9 cellular contexts compared by ENCODE assay signal in the genomic region with DNA sequence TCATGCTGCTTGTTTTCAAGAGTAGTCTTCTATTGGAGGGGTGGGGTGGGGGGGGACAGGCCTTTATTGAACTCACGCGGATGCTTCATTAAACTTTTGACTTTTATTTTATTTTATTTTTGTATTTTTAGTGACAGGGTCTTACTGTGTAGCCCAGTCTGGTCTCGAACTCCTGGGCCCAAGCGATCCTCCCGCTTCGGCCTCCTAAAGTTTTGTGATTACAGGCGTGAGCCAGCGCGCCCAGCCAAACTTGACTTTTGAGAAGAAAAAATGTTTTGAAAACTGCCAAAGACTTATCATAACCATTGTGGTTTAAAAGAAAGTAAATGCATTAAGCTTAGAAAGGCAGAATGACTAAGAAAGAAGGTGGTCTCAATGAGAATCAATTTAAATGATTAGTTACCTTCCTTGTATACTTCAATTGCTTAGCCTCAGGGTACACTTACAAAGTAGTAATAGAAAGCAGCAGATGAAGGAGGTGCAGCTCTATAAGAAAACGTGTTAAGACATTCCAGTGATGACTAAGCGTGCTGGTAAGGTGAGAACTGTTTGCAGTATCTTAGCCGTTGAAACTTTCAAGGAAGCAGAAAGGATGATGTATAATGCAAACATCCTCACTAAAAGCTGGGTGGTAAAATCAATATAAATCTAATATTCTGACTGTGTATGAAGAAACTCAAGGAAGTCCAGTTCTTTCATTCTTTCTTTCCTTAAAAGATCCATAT. TPM values are rescaled to one million over a fixed set of nuclear protein-coding genes. Genes with fewer than 3 reads are reported as not detected.
A peak's percentile ranks its signal among the peaks of the same experiment; 100 is the strongest.
DNase-seq lines count a peak whose midpoint lies in the region; ATAC-seq, FAIRE-seq and TF ChIP-seq lines count a peak whose summit lies in the region.
"Had no signal": no experiment of that assay in that cellular context is flagged by ENCODE, and none has a peak within 500 bp of the region (broad histone marks: within the 10 kb centered on the region; RNA-seq: fewer than 3 reads in every experiment).

No MANE protein-coding gene starts in this region.

- TF ChIP-seq CTCF in GM23338 (conservative IDR thresholded peaks at IDR 0.05; ENCODE audit: low read depth in 2 of 2) (no peak), stomach (IDR thresholded peaks at IDR 0.05) (no peak)

- POLR2A ChIA-PET in activated CD4-positive, alpha-beta memory T cell treated with anti-CD3 and anti-CD28 coated beads for 36 hours (lab: Charles Lee) = interaction anchor here (0.8 to 2.0 kb wide), 6 partner anchors 10 to 221 kb away, joined by 3 to 13 read pairs (median 3); partner anchors contain the start of genes PEX12, SLFN11 and TAF15

- no peaks in the 10 kb centered on the region for H3K9me3 Mint-ChIP-seq in GM23338
- H3K9me3 Mint-ChIP-seq in activated CD4-positive, alpha-beta memory T cell treated with anti-CD3 and anti-CD28 coated beads for 36 hours = no peaks in the 10 kb centered on the region

- peaks cover 3% of the 10 kb centered on the region; the same call in 1 of the 3 replicates for H3K36me3 Mint-ChIP-seq in GM23338 (ENCODE audit: low read depth)
- H3K36me3 Mint-ChIP-seq in activated CD4-positive, alpha-beta memory T cell treated with anti-CD3 and anti-CD28 coated beads for 36 hours = peaks cover 4% of the 10 kb centered on the region

- H3K9me2 ChIP-seq in GM23338 (ENCODE audit: insufficient read depth) = no peaks in the 10 kb centered on the region

- H3K27me3 Mint-ChIP-seq in GM23338 (ENCODE audit: insufficient read depth, low read depth, poor library complexity) = peaks cover 7% of the 10 kb centered on the region
- no peaks in the 10 kb centered on the region for H3K27me3 Mint-ChIP-seq in activated CD4-positive, alpha-beta memory T cell treated with anti-CD3 and anti-CD28 coated beads for 36 hours

- peaks cover 13% of the 10 kb centered on the region for H3K4me1 ChIP-seq in GM23338 (ENCODE audit: insufficient read depth)
- peaks cover 4% of the 10 kb centered on the region for H3K4me1 ChIP-seq in iPS-15b (ENCODE audit: control insufficient read depth, insufficient read depth, low read length)
- peaks cover 9 to 61% (median 40%) of the 10 kb centered on the region in 4 donors for H3K4me1 ChIP-seq in stomach

- intact Hi-C loops in activated CD4-positive, alpha-beta memory T cell treated with anti-CD3 and anti-CD28 coated beads for 36 hours (cut with micrococcal nuclease) = loop anchor here (1.0 kb wide), 1 partner anchor 275 kb away; no protein-coding TSS in a partner anchor
- intact Hi-C loops in stomach (cut with DNase I; ENCODE audit: low total_unique reads) = no loop called here

- CTCF ChIA-PET in activated CD4-positive, alpha-beta memory T cell treated with anti-CD3 and anti-CD28 coated beads for 36 hours (lab: Charles Lee) = interaction anchor here (0.6 to 2.2 kb wide), 9 partner anchors 10 to 276 kb away, joined by 3 to 10 read pairs (median 4); partner anchors contain the start of gene PEX12

- peak overlapping the region; percentile 98 for H3K9ac ChIP-seq in iPS-15b (ENCODE audit: low read depth, low read length)

- H3K4me3 ChIP-seq in GM23338 (peak overlapping the region; percentile 92), iPS-15b (ENCODE audit: low read depth, low read length) (peak overlapping the region; percentile 99), stomach (peak overlapping the region; percentile 64 to 91 (median 72))

- H3K27ac ChIP-seq in GM23338 (ENCODE audit: low read depth) (peak overlapping the region; percentile 100; the same call in 1 of the 2 replicates), stomach (peak overlapping the region in 4 of 5 donors; percentile 94 to 98 (median 96))

- H3K79me2 ChIP-seq in GM23338 (replicated peaks; ENCODE audit: insufficient read depth) = peaks cover 57% of the 10 kb centered on the region

- peaks cover 10% of the 10 kb centered on the region for H4K20me1 ChIP-seq in GM23338 (replicated peaks; ENCODE audit: insufficient read depth)

- H3K36me3 ChIP-seq in GM23338 (ENCODE audit: insufficient read depth) (no peaks in the 10 kb centered on the region), iPS-15b (ENCODE audit: control insufficient read depth, insufficient read depth, low read length) (no peaks in the 10 kb centered on the region), stomach (peaks cover 0 to 7% (median 0%) of the 10 kb centered on the region in 4 donors)

- peak overlapping the region; percentile 67 for H3K4me2 ChIP-seq in GM23338

- H3K9me3 ChIP-seq in iPS-15b (ENCODE audit: control insufficient read depth, insufficient read depth, low read length) = no peaks in the 10 kb centered on the region
- no peaks in the 10 kb centered on the region for H3K9me3 ChIP-seq in stomach

- H3F3A ChIP-seq in GM23338 (replicated peaks; ENCODE audit: low read depth) = 0 out of 2 replicates have a peak, but pooled peaks cover 4% of the 10 kb centered on the region

- WGBS in stomach, 5 donors = 47 to 53% (median 50%) methylated on average over 12 of the region's 12 CpGs

- peaks cover 17% of the 10 kb centered on the region for H3K4me1 Mint-ChIP-seq in GM23338
- peaks cover 27% of the 10 kb centered on the region for H3K4me1 Mint-ChIP-seq in activated CD4-positive, alpha-beta memory T cell treated with anti-CD3 and anti-CD28 coated beads for 36 hours (ENCODE audit: low read depth)

- no peak overlapping the region for H2AFZ ChIP-seq in GM23338

- H3K4me3 Mint-ChIP-seq in GM23338 = peak overlapping the region; percentile 99
- H3K4me3 Mint-ChIP-seq in activated CD4-positive, alpha-beta memory T cell treated with anti-CD3 and anti-CD28 coated beads for 36 hours = peak overlapping the region; percentile 93

- peak; percentile 16 for FAIRE-seq in A204.1 (lab: Jason Lieb, UNC)

- peak overlapping the region; percentile 99 for H3K27ac Mint-ChIP-seq in GM23338
- peak overlapping the region; percentile 97 for H3K27ac Mint-ChIP-seq in activated CD4-positive, alpha-beta memory T cell treated with anti-CD3 and anti-CD28 coated beads for 36 hours

- TF ChIP-seq EP300 in stomach (IDR thresholded peaks at IDR 0.05) = no peak

- DNase-seq in GM23338 (ENCODE audit: low spot score) (peak; percentile 40), stomach (no peak), amygdala (lab: John Stamatoyannopoulos, UW) (no peak)
- DNase-seq in activated CD4-positive, alpha-beta memory T cell treated with anti-CD3 and anti-CD28 coated beads for 36 hours = no peak

- no peak for ATAC-seq in GM23338
- ATAC-seq in HG03175 (IDR thresholded peaks at IDR 0.05; ENCODE audit: unreplicated experiment) = no peak
- ATAC-seq in GM19324 (IDR thresholded peaks at IDR 0.05; ENCODE audit: low FRiP score, unreplicated experiment) = no peak

- H3K27me3 ChIP-seq in GM23338 (ENCODE audit: insufficient read depth) (no peaks in the 10 kb centered on the region), iPS-15b (ENCODE audit: control insufficient read depth, insufficient read depth, low read length) (no peaks in the 10 kb centered on the region), stomach (no peaks in the 10 kb centered on the region)

- no peak for TF ChIP-seq POLR2A in stomach (IDR thresholded peaks at IDR 0.05)

TF ChIP-seq in GM23338, 12 proteins besides CTCF, POLR2A, EP300 and RAD21 (continues in another document):
- no peak for TF ChIP-seq EZH2 (IDR thresholded peaks at IDR 0.05; ENCODE audit: low read depth, unreplicated experiment)
- TF ChIP-seq POLR2AphosphoS5 (IDR thresholded peaks at IDR 0.05; ENCODE audit: low read depth) = no peak
- TF ChIP-seq NANOG (IDR thresholded peaks at IDR 0.05; ENCODE audit: borderline replicate concordance) = no peak
- no peak for TF ChIP-seq JUNB (IDR thresholded peaks at IDR 0.05; ENCODE audit: unreplicated experiment)
- TF ChIP-seq ZNF114 (CRISPR knock-in tag; IDR thresholded peaks at IDR 0.05) = no peak
- TF ChIP-seq CREB1 (CRISPR knock-in tag; IDR thresholded peaks at IDR 0.05; ENCODE audit: low read depth) = no peak

RNA-seq across cellular contexts. Expression of gene AP2B1, which starts 1.2 kb away (rescaled TPM):
- total RNA-seq in GM23338 (2014; rRNA removed; shearing (Covaris generic)) = 119 and 144 TPM in 2 replicates
- 82.1 and 89.7 TPM in 2 replicates for polyA plus RNA-seq in GM23338 (2016; fragmentation: Nextera tagmentation; extraction: Ambion mirVana)
- 100 to 1,000 TPM; 187 to 192 TPM for total RNA-seq in activated CD4-positive, alpha-beta memory T cell treated with anti-CD3 and anti-CD28 coated beads for 36 hours
- 100 to 1,000 TPM in 1 of 5 donors, 10 to 100 TPM in 4; 45.5 to 171 (median 71.0) TPM for total RNA-seq in stomach
- 10 to 100 TPM; 21.6 to 34.1 (median 32.1) TPM for polyA plus RNA-seq in stomach

RNA-seq across cellular contexts. Expression of gene PEX12, which starts 10.0 kb away (rescaled TPM):
- total RNA-seq in GM23338 (2014; rRNA removed; shearing (Covaris generic)) = 1.9 and 2.1 TPM in 2 replicates
- polyA plus RNA-seq in GM23338 (2016; fragmentation: Nextera tagmentation; extraction: Ambion mirVana) (1.5 and 2.3 TPM in 2 replicates), stomach (1 to 10 TPM in 2 of 3 donors, under 1 TPM in 1; 0.76 to 3.1 (median 1.4) TPM)
- 1 to 10 TPM; 4.9 to 6.0 TPM for total RNA-seq in activated CD4-positive, alpha-beta memory T cell treated with anti-CD3 and anti-CD28 coated beads for 36 hours
- 1 to 10 TPM in 3 of 5 donors, under 1 TPM in 1, not detected in 1; 0.58 to 3.2 (median 2.5) TPM for total RNA-seq in stomach

RNA-seq across cellular contexts. Expression of gene SLFN14, which starts 27.7 kb away (rescaled TPM):
- 0.10 TPM in 1 of 2 replicates, not detected in the other for total RNA-seq in GM23338 (2014; rRNA removed; shearing (Covaris generic))
- polyA plus RNA-seq in GM23338 (2016; fragmentation: Nextera tagmentation; extraction: Ambion mirVana) (not detected in 2 replicates), stomach (not detected)
- not detected for total RNA-seq in activated CD4-positive, alpha-beta memory T cell treated with anti-CD3 and anti-CD28 coated beads for 36 hours
- total RNA-seq in stomach = not detected
- total RNA-seq: pulmonary artery endothelial cell had no signal

RNA-seq across cellular contexts. Expression of gene SLFN12L, which starts 50.9 kb away (rescaled TPM):
- not detected in 2 replicates for total RNA-seq in GM23338 (2014; rRNA removed; shearing (Covaris generic))
- polyA plus RNA-seq in GM23338 (2016; fragmentation: Nextera tagmentation; extraction: Ambion mirVana) (not detected in 2 replicates), stomach (under 1 TPM in 2 of 3 donors, not detected in 1; 0.15 to 0.37 TPM)
- total RNA-seq in activated CD4-positive, alpha-beta memory T cell treated with anti-CD3 and anti-CD28 coated beads for 36 hours = 10 to 100 TPM; 34.5 to 39.0 TPM
- total RNA-seq in stomach = 1 to 10 TPM in 4 of 5 donors, under 1 TPM in 1; 0.58 to 7.0 (median 1.8) TPM
